In genomic region chr1:244896550-244896949, GRCh38 we compare ENCODE assay signal across 14 cellular contexts. TPM values are rescaled to one million over a fixed set of nuclear protein-coding genes. Genes with fewer than 3 reads are reported as not detected.
A peak's percentile ranks its signal among the peaks of the same experiment; 100 is the strongest.
DNase-seq lines count a peak whose midpoint lies in the region; ATAC-seq, FAIRE-seq and TF ChIP-seq lines count a peak whose summit lies in the region.
"Had no signal": no experiment of that assay in that cellular context is flagged by ENCODE, and none has a peak within 500 bp of the region (broad histone marks: within the 10 kb centered on the region; RNA-seq: fewer than 3 reads in every experiment).

No MANE protein-coding gene starts in this region.

- H4K20me1 ChIP-seq in K562 (replicated peaks; ENCODE audit: control insufficient read depth, insufficient read depth, low read length) = no peaks in the 10 kb centered on the region

- no peak for ATAC-seq in K562
- ATAC-seq in gastroesophageal sphincter = no peak
- ATAC-seq in psoas muscle = no peak
- no peak for ATAC-seq in GM19328 (IDR thresholded peaks at IDR 0.05; ENCODE audit: unreplicated experiment)

- CTCF ChIA-PET in K562 (lab: Yijun Ruan, JAX; ENCODE audit: low intra/inter-chr PET ratio) = no interaction called here

- BruUV-seq in K562 (replicated peaks; lab: Mats Ljungman, UMichigan) = no TSS peak

- H3K27ac ChIP-seq in K562 (ENCODE audit: extremely low read depth, low read depth, low read length) = no peak overlapping the region
- no peak overlapping the region for H3K27ac ChIP-seq in gastroesophageal sphincter
- no peak overlapping the region for H3K27ac ChIP-seq in psoas muscle
- H3K27ac ChIP-seq in prostate gland = no peak overlapping the region
- H3K27ac ChIP-seq: epithelial cell of prostate, transverse colon, VCaP had no signal

- TF ChIP-seq CTCF in K562 (IDR thresholded peaks at IDR 0.05 in 2 of 3, conservative IDR thresholded peaks at IDR 0.05 in 1 of 3; ENCODE audit: insufficient read depth in 2 of 3, low read depth in 1 of 3, low read length in 3 of 3) (no peak), gastroesophageal sphincter (IDR thresholded peaks at IDR 0.05) (no peak), psoas muscle (IDR thresholded peaks at IDR 0.05) (no peak), prostate gland (IDR thresholded peaks at IDR 0.05) (no peak)

- H3K9ac ChIP-seq in K562 (ENCODE audit: insufficient read depth in 1 of 2, low read depth in 2 of 2, low read length in 2 of 2) = no peak overlapping the region

- H3K9me1 ChIP-seq in K562 (ENCODE audit: control insufficient read depth, insufficient read depth, low read length) = no peaks in the 10 kb centered on the region

- 48% methylated on average over 3 of the region's 3 CpGs for WGBS in K562 (ENCODE audit: insufficient coverage, low coverage, missing lambda C conversion rate)
- WGBS in gastroesophageal sphincter (ENCODE audit: low coverage in 1 of 2), 2 donors = 56 to 72% methylated on average over 2 to 3 of the region's 3 CpGs
- WGBS in psoas muscle, 3 donors = 74 to 87% (median 76%) methylated on average over 3 of the region's 3 CpGs
- WGBS in prostate gland = 67% methylated on average over 3 of the region's 3 CpGs

- POLR2A ChIA-PET in K562 (lab: Yijun Ruan, JAX) = interaction anchor here (0.6 kb wide), 1 partner anchor 34 kb away, joined by 3 read pairs; no protein-coding TSS in a partner anchor

- FAIRE-seq in K562 (lab: Jason Lieb, UNC) = no peak

- intact Hi-C loops in K562 (cut with micrococcal nuclease) = no loop called here
- intact Hi-C loops in psoas muscle (cut with DNase I) = no loop called here
- intact Hi-C loops in prostate gland (cut with DNase I) = no loop called here

- no peak for TF ChIP-seq POLR2A in K562 (conservative IDR thresholded peaks at IDR 0.05)
- TF ChIP-seq POLR2A in gastroesophageal sphincter (IDR thresholded peaks at IDR 0.05) = no peak
- no peak for TF ChIP-seq POLR2A in prostate gland (IDR thresholded peaks at IDR 0.05)

- H3K9me3 ChIP-seq in K562 (replicated peaks; ENCODE audit: control insufficient read depth, insufficient read depth, low read depth, low read length) (no peaks in the 10 kb centered on the region), gastroesophageal sphincter (no peaks in the 10 kb centered on the region), psoas muscle (no peaks in the 10 kb centered on the region), prostate gland (no peaks in the 10 kb centered on the region)
- H3K9me3 ChIP-seq: BE2C, transverse colon had no signal

- TF ChIP-seq EP300 in K562 (IDR thresholded peaks at IDR 0.05; ENCODE audit: low read length) = no peak
- TF ChIP-seq EP300 in gastroesophageal sphincter (IDR thresholded peaks at IDR 0.05) = no peak

- H3K79me2 ChIP-seq in K562 (ENCODE audit: control insufficient read depth, insufficient read depth, low read length) = no peaks in the 10 kb centered on the region

- no peak overlapping the region for H3K4me3 ChIP-seq in K562
- H3K4me3 ChIP-seq in gastroesophageal sphincter = no peak overlapping the region
- H3K4me3 ChIP-seq in psoas muscle = no peak overlapping the region
- no peak overlapping the region for H3K4me3 ChIP-seq in prostate gland
- H3K4me3 ChIP-seq: transverse colon had no signal

- H3K4me1 ChIP-seq in K562 (replicated peaks in 1 of 2; ENCODE audit: control insufficient read depth in 2 of 2, insufficient read depth in 2 of 2, low read length in 2 of 2) (peaks cover 3 to 11% of the 10 kb centered on the region in 2 experiments; a peak in 2 of 5 replicates), gastroesophageal sphincter (no peaks in the 10 kb centered on the region), psoas muscle (peaks cover 4% of the 10 kb centered on the region), prostate gland (replicated peaks) (no peaks in the 10 kb centered on the region)
- H3K4me1 ChIP-seq: BE2C, transverse colon had no signal

- H2AFZ ChIP-seq in K562 (ENCODE audit: low read depth, low read length) = peak overlapping the region; percentile 36; the same call in 1 of the 2 replicates

- no peak for TF ChIP-seq RAD21 in K562 (CRISPR knock-in tag; conservative IDR thresholded peaks at IDR 0.05 in 1 of 2, IDR thresholded peaks at IDR 0.05 in 1 of 2)

- DNase-seq in AG08395 (ENCODE audit: low spot score) = peak; percentile 28
- peak; percentile 36 for DNase-seq in HS-5 (ENCODE audit: low read depth)
- DNase-seq in K562 (ENCODE audit: extremely low read depth in 1 of 4, low spot score in 3 of 4) = no peak
- peak; percentile 4 for DNase-seq in kidney glomerular epithelial cell (lab: John Stamatoyannopoulos, UW)
- DNase-seq in psoas muscle = no peak
- no peak for DNase-seq in prostate gland (ENCODE audit: low spot score)
- DNase-seq: activated effector memory CD4-positive, alpha-beta T cell treated with anti-CD3 and anti-CD28 coated beads, Interleukin-2, amount 50 U/mL, for 16 hours; BE2C; NK-92 treated with Interleukin-12 subunit alpha and Interleukin-12 subunit beta, amount 100 ng/mL, for 24 hours; transverse colon had no signal

- in situ Hi-C loops in K562 (cut with MboI) = no loop called here

- H3K4me2 ChIP-seq in K562 (ENCODE audit: insufficient read depth, low read length) = no peak overlapping the region

- H3K36me3 ChIP-seq in K562 (ENCODE audit: control insufficient read depth, insufficient read depth, low read length) = no peaks in the 10 kb centered on the region
- no peaks in the 10 kb centered on the region for H3K36me3 ChIP-seq in gastroesophageal sphincter
- H3K36me3 ChIP-seq in psoas muscle (ENCODE audit: insufficient read depth in 1 of 2, low read depth in 1 of 2) = no peaks in the 10 kb centered on the region
- no peaks in the 10 kb centered on the region for H3K36me3 ChIP-seq in prostate gland
- H3K36me3 ChIP-seq: BE2C, transverse colon had no signal

- no peaks in the 10 kb centered on the region for H3K27me3 ChIP-seq in K562 (ENCODE audit: control insufficient read depth in 2 of 2, insufficient read depth in 2 of 2, low read length in 2 of 2)
- H3K27me3 ChIP-seq in gastroesophageal sphincter = no peaks in the 10 kb centered on the region
- no peaks in the 10 kb centered on the region for H3K27me3 ChIP-seq in psoas muscle (ENCODE audit: insufficient read depth in 3 of 3, low read length in 2 of 3)
- no peaks in the 10 kb centered on the region for H3K27me3 ChIP-seq in prostate gland (replicated peaks; ENCODE audit: insufficient read depth)
- H3K27me3 ChIP-seq: BE2C, transverse colon had no signal

TF ChIP-seq in K562, 482 proteins besides CTCF, POLR2A, EP300 and RAD21:
- 0 out of 2 replicates have a peak, but pooled peaks have one; percentile 17 for TF ChIP-seq DPF2 (IDR thresholded peaks at IDR 0.05)
- no peak for TF ChIP-seq ZNF140 (CRISPR knock-in tag; IDR thresholded peaks at IDR 0.05)
TF ChIP-seq in K562: peak in this region for 1.

RNA-seq across cellular contexts. Expression of gene HNRNPU, which starts 32.2 kb away (rescaled TPM):
- total RNA-seq in K562 (2011; cell fraction: chromatin; rRNA removed; ENCODE audit: low replicate concordance) = 223 and 1,039 TPM in 2 replicates
- total RNA-seq in K562 (2011; cell fraction: nucleolus; rRNA removed) = 91.7 and 116 TPM in 2 replicates
- total RNA-seq in K562 (2011; cell fraction: nucleoplasm; rRNA removed) = 330 and 565 TPM in 2 replicates
- total RNA-seq in K562 (2014; rRNA removed) = 668 and 711 TPM in 2 replicates
- 445 and 505 TPM in 2 replicates for total RNA-seq in K562 (2014; rRNA removed; fragmentation: Illumina TruSeq; extraction: Trizol)
- 643 and 670 TPM in 2 replicates for total RNA-seq in K562 (2015; rRNA removed; fragmentation: Illumina TruSeq; extraction: Trizol)
- total RNA-seq in K562 (2021) = 482 and 577 TPM in 2 replicates
- 268 and 377 TPM in 2 replicates for polyA plus RNA-seq in K562 (2011; rRNA removed)
- polyA plus RNA-seq in K562 (2011; cell fraction: cytosol; rRNA removed) = 76.3 and 102 TPM in 2 replicates
- polyA plus RNA-seq in K562 (2011; cell fraction: nucleus; rRNA removed) = 225 and 265 TPM in 2 replicates
- polyA plus RNA-seq in K562 (2012) = 288 and 679 TPM in 2 replicates
- 629 and 777 TPM in 2 replicates for polyA plus RNA-seq in K562 (2014; fragmentation: Illumina TruSeq; extraction: Trizol)
- polyA plus RNA-seq in K562 (2014; fragmentation: Nextera tagmentation; extraction: Ambion mirVana) = 100 to 1,000 TPM; 159 to 174 TPM
- polyA plus RNA-seq in K562 (2014; rRNA removed) = 519 and 621 TPM in 2 replicates
- polyA minus RNA-seq in K562 (2011; rRNA and poly(A)+ RNA removed) = 545 and 750 TPM in 2 replicates
- polyA minus RNA-seq in K562 (2011; cell fraction: cytosol; rRNA and poly(A)+ RNA removed) = 202 and 313 TPM in 2 replicates
- polyA minus RNA-seq in K562 (2011; cell fraction: nucleus; rRNA and poly(A)+ RNA removed) = 148 and 261 TPM in 2 replicates
- total RNA-seq in gastroesophageal sphincter = 100 to 1,000 TPM; 284 to 367 (median 323) TPM
- total RNA-seq in psoas muscle = 100 to 1,000 TPM; 163 to 262 (median 202) TPM
- polyA plus RNA-seq in psoas muscle = 100 to 1,000 TPM; 110 to 186 (median 139) TPM
- total RNA-seq in prostate gland = 100 to 1,000 TPM; 302 to 350 TPM

Comparison
In these comparisons a context has a peak if more than half of its experiments do, and no peak if none do; other contexts are left out.
1. DNase-seq: peak in AG08395 (single experiment), HS-5 (single experiment) and kidney glomerular epithelial cell (single experiment); none in K562 (0 of 4), psoas muscle (0 of 2) and prostate gland (single experiment).